Comparison of ENCODE assay signal across 1 cellular context in genomic region chr7:20216637-20217036, GRCh38.
TF ChIP-seq lines count a peak whose summit lies in the region.

No MANE protein-coding gene starts in this region.

TF ChIP-seq in K562, 482 proteins besides CTCF, POLR2A, EP300 and RAD21 (continued from another document and continues in another):
- TF ChIP-seq, protein P1, sequence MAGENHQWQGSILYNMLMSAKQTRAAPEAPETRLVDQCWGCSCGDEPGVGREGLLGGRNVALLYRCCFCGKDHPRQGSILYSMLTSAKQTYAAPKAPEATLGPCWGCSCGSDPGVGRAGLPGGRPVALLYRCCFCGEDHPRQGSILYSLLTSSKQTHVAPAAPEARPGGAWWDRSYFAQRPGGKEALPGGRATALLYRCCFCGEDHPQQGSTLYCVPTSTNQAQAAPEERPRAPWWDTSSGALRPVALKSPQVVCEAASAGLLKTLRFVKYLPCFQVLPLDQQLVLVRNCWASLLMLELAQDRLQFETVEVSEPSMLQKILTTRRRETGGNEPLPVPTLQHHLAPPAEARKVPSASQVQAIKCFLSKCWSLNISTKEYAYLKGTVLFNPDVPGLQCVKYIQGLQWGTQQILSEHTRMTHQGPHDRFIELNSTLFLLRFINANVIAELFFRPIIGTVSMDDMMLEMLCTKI (IDR thresholded peaks at IDR 0.05; ENCODE audit: partially characterized antibody), result no peak
- TF ChIP-seq RBM15 (IDR thresholded peaks at IDR 0.05; ENCODE audit: insufficient read depth, low read length), result no peak
- no peak for TF ChIP-seq ZBED1 (IDR thresholded peaks at IDR 0.05)
- no peak for TF ChIP-seq ETV6 (IDR thresholded peaks at IDR 0.05; ENCODE audit: borderline replicate concordance in 1 of 2, low read depth in 2 of 2, low read length in 1 of 2)
- TF ChIP-seq ETV6 (CRISPR knock-in tag; IDR thresholded peaks at IDR 0.05; ENCODE audit: borderline replicate concordance), result no peak
- no peak for TF ChIP-seq ETS2 (tag; IDR thresholded peaks at IDR 0.05; ENCODE audit: borderline replicate concordance, poor library complexity, severe bottlenecking)
- TF ChIP-seq NR2C2 (CRISPR knock-in tag; IDR thresholded peaks at IDR 0.05), result no peak
- TF ChIP-seq NR2C2 (tag; IDR thresholded peaks at IDR 0.05), result no peak
- no peak for TF ChIP-seq ZFP30 (CRISPR knock-in tag; IDR thresholded peaks at IDR 0.05; ENCODE audit: borderline replicate concordance)
- TF ChIP-seq ZNF431 (CRISPR knock-in tag; IDR thresholded peaks at IDR 0.05), result no peak
- no peak for TF ChIP-seq ADNP (tag; IDR thresholded peaks at IDR 0.05)
- no peak for TF ChIP-seq ZNF778 (CRISPR knock-in tag; IDR thresholded peaks at IDR 0.05)
- TF ChIP-seq ZNF134 (CRISPR knock-in tag; conservative IDR thresholded peaks at IDR 0.05), result no peak
- TF ChIP-seq CBFA2T3 (IDR thresholded peaks at IDR 0.05), result 0 out of 2 replicates have a peak, but pooled peaks have one; percentile 42
- TF ChIP-seq, protein P2, sequence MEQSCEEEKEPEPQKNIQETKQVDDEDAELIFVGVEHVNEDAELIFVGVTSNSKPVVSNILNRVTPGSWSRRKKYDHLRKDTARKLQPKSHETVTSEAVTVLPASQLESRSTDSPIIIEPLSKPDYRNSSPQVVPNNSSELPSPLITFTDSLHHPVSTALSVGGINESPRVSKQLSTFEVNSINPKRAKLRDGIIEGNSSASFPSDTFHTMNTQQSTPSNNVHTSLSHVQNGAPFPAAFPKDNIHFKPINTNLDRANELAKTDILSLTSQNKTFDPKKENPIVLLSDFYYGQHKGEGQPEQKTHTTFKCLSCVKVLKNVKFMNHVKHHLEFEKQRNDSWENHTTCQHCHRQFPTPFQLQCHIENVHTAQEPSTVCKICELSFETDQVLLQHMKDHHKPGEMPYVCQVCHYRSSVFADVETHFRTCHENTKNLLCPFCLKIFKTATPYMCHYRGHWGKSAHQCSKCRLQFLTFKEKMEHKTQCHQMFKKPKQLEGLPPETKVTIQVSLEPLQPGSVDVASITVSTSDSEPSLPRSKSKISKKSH (CRISPR knock-in tag; IDR thresholded peaks at IDR 0.05), result no peak
- no peak for TF ChIP-seq FOSL1 (tag; conservative IDR thresholded peaks at IDR 0.05)
- TF ChIP-seq, protein P3, sequence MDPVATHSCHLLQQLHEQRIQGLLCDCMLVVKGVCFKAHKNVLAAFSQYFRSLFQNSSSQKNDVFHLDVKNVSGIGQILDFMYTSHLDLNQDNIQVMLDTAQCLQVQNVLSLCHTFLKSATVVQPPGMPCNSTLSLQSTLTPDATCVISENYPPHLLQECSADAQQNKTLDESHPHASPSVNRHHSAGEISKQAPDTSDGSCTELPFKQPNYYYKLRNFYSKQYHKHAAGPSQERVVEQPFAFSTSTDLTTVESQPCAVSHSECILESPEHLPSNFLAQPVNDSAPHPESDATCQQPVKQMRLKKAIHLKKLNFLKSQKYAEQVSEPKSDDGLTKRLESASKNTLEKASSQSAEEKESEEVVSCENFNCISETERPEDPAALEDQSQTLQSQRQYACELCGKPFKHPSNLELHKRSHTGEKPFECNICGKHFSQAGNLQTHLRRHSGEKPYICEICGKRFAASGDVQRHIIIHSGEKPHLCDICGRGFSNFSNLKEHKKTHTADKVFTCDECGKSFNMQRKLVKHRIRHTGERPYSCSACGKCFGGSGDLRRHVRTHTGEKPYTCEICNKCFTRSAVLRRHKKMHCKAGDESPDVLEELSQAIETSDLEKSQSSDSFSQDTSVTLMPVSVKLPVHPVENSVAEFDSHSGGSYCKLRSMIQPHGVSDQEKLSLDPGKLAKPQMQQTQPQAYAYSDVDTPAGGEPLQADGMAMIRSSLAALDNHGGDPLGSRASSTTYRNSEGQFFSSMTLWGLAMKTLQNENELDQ (CRISPR knock-in tag; IDR thresholded peaks at IDR 0.05; ENCODE audit: borderline replicate concordance), result no peak
- TF ChIP-seq ZNF311 (CRISPR knock-in tag; IDR thresholded peaks at IDR 0.05), result no peak
- no peak for TF ChIP-seq ZC3H11A (IDR thresholded peaks at IDR 0.05; ENCODE audit: low read depth, low read length)
- no peak for TF ChIP-seq NCOA1 (IDR thresholded peaks at IDR 0.05; ENCODE audit: low read depth)
- peak; percentile 26 for TF ChIP-seq DACH1 (IDR thresholded peaks at IDR 0.05; ENCODE audit: partially characterized antibody)
- TF ChIP-seq L3MBTL2 (IDR thresholded peaks at IDR 0.05), result no peak
- TF ChIP-seq LARP7 (IDR thresholded peaks at IDR 0.05), result no peak
- no peak for TF ChIP-seq BCL6 (CRISPR knock-in tag; IDR thresholded peaks at IDR 0.05)
- TF ChIP-seq, protein P4, sequence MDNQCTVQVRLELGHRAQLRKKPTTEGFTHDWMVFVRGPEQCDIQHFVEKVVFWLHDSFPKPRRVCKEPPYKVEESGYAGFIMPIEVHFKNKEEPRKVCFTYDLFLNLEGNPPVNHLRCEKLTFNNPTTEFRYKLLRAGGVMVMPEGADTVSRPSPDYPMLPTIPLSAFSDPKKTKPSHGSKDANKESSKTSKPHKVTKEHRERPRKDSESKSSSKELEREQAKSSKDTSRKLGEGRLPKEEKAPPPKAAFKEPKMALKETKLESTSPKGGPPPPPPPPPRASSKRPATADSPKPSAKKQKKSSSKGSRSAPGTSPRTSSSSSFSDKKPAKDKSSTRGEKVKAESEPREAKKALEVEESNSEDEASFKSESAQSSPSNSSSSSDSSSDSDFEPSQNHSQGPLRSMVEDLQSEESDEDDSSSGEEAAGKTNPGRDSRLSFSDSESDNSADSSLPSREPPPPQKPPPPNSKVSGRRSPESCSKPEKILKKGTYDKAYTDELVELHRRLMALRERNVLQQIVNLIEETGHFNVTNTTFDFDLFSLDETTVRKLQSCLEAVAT (IDR thresholded peaks at IDR 0.05), result peak in 1 of 2 experiments; percentile 5; a peak in 1 of 4 replicates
- no peak for TF ChIP-seq BACH1 (tag; IDR thresholded peaks at IDR 0.05)
- TF ChIP-seq TEAD4 (IDR thresholded peaks at IDR 0.05; ENCODE audit: low read length), result 0 out of 2 replicates have a peak, but pooled peaks have one; percentile 18
- no peak for TF ChIP-seq TEAD4 (CRISPR knock-in tag; IDR thresholded peaks at IDR 0.05; ENCODE audit: borderline replicate concordance)
- no peak for TF ChIP-seq KLF10 (CRISPR knock-in tag; IDR thresholded peaks at IDR 0.05)
- TF ChIP-seq ZNF699 (CRISPR knock-in tag; IDR thresholded peaks at IDR 0.05; ENCODE audit: insufficient replicate concordance), result no peak
- no peak for TF ChIP-seq ZNF318 (IDR thresholded peaks at IDR 0.05; ENCODE audit: borderline replicate concordance in 1 of 2, low read depth in 1 of 2)
- no peak for TF ChIP-seq PHB2 (IDR thresholded peaks at IDR 0.05; ENCODE audit: low read depth)
- 0 out of 2 replicates have a peak, but pooled peaks have one; percentile 12 for TF ChIP-seq POLR2H (tag; IDR thresholded peaks at IDR 0.05; ENCODE audit: low read depth)
- TF ChIP-seq TCF3 (CRISPR knock-in tag; IDR thresholded peaks at IDR 0.05), result no peak
- no peak for TF ChIP-seq ZNF3 (CRISPR knock-in tag; IDR thresholded peaks at IDR 0.05)
- TF ChIP-seq, protein P5, sequence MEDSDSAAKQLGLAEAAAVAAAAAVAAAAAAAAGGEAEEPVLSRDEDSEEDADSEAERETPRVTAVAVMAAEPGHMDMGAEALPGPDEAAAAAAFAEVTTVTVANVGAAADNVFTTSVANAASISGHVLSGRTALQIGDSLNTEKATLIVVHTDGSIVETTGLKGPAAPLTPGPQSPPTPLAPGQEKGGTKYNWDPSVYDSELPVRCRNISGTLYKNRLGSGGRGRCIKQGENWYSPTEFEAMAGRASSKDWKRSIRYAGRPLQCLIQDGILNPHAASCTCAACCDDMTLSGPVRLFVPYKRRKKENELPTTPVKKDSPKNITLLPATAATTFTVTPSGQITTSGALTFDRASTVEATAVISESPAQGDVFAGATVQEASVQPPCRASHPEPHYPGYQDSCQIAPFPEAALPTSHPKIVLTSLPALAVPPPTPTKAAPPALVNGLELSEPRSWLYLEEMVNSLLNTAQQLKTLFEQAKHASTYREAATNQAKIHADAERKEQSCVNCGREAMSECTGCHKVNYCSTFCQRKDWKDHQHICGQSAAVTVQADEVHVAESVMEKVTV (CRISPR knock-in tag; IDR thresholded peaks at IDR 0.05), result no peak
- no peak for TF ChIP-seq SETDB1 (IDR thresholded peaks at IDR 0.05; ENCODE audit: low read length)
- no peak for TF ChIP-seq E2F6 (IDR thresholded peaks at IDR 0.05; ENCODE audit: borderline replicate concordance in 1 of 2, extremely low read depth in 1 of 2, insufficient read depth in 1 of 2, insufficient read length in 1 of 2, low read depth in 1 of 2, low read length in 1 of 2, poor library complexity in 1 of 2, severe bottlenecking in 1 of 2)
- TF ChIP-seq ZNF143 (CRISPR knock-in tag; IDR thresholded peaks at IDR 0.05), result no peak
- no peak for TF ChIP-seq CEBPZ (IDR thresholded peaks at IDR 0.05; ENCODE audit: borderline replicate concordance, low read depth, low read length)
- no peak for TF ChIP-seq TCF7 (IDR thresholded peaks at IDR 0.05; ENCODE audit: borderline replicate concordance)
- no peak for TF ChIP-seq NCOA2 (IDR thresholded peaks at IDR 0.05; ENCODE audit: partially characterized antibody in 2 of 2)
- no peak for TF ChIP-seq TBP (optimal IDR thresholded peaks at IDR 0.05; ENCODE audit: low read depth, low read length)
